Comparison of ENCODE assay signal across 16 cellular contexts in the genomic region with DNA sequence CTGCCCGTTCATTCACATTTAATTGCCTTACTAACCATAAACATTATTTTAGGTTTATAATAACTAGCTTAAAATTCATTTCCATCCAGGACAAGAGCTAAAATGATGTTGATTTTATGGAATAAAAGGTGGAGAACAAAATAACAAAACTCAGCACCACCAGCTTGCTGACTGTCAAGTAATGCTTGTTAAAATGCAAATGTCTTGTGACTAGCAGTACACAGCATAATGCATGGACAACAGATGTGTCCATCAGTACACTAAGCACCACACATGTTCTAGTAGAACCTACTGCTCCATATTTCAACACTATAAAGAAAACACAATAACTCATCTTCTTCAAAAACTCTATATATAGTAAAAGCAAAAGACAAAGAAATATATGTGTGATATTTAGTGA.
DNase-seq lines count a peak whose midpoint lies in the region; ATAC-seq and TF ChIP-seq lines count a peak whose summit lies in the region.
"Had no signal": no experiment of that assay in that cellular context is flagged by ENCODE, and none has a peak within 500 bp of the region (broad histone marks: within the 10 kb centered on the region; RNA-seq: fewer than 3 reads in every experiment).

No MANE protein-coding gene starts in this region.

- peak overlapping the region; percentile 53 for H3K4me3 Mint-ChIP-seq in glutamatergic neuron (ENCODE audit: unreplicated experiment)
- no peak overlapping the region for H3K4me3 Mint-ChIP-seq in activated T-cell treated with anti-CD3 and anti-CD28 coated beads, Interleukin-2, amount 50 U/mL, for 4 hours
- H3K4me3 Mint-ChIP-seq in activated naive CD4-positive, alpha-beta T cell treated with anti-CD3 and anti-CD28 coated beads, Interleukin-2, amount 10 ng/mL, durations not matched to agents 7 days and 5 days = no peak overlapping the region
- H3K4me3 Mint-ChIP-seq: CD4-positive, CD25-positive, alpha-beta regulatory T cell; GM23338; H9 had no signal

- no peak for ATAC-seq in activated T-cell treated with anti-CD3 and anti-CD28 coated beads, Interleukin-2, amount 50 U/mL, for 4 hours
- ATAC-seq: GM23338, HepG2 had no signal

- H3K27ac ChIP-seq in VCaP (peak overlapping the region; percentile 34; the same call in 1 of the 2 replicates), dorsolateral prefrontal cortex (no peak overlapping the region)
- H3K27ac ChIP-seq: 22Rv1 had no signal

- H3K27me3 Mint-ChIP-seq in glutamatergic neuron (ENCODE audit: unreplicated experiment) = peaks cover 2% of the 10 kb centered on the region
- no peaks in the 10 kb centered on the region for H3K27me3 Mint-ChIP-seq in activated T-cell treated with anti-CD3 and anti-CD28 coated beads, Interleukin-2, amount 50 U/mL, for 4 hours (ENCODE audit: low read depth)
- H3K27me3 Mint-ChIP-seq in activated naive CD4-positive, alpha-beta T cell treated with anti-CD3 and anti-CD28 coated beads, Interleukin-2, amount 10 ng/mL, durations not matched to agents 7 days and 5 days = no peaks in the 10 kb centered on the region

- no peak overlapping the region for H3K4me3 ChIP-seq in dorsolateral prefrontal cortex
- H3K4me3 ChIP-seq: GM23338 had no signal

- H3K4me1 Mint-ChIP-seq in glutamatergic neuron (ENCODE audit: low read depth, unreplicated experiment) = peaks cover 26% of the 10 kb centered on the region
- peaks cover 35% of the 10 kb centered on the region for H3K4me1 Mint-ChIP-seq in activated T-cell treated with anti-CD3 and anti-CD28 coated beads, Interleukin-2, amount 50 U/mL, for 4 hours (ENCODE audit: low read depth)
- peaks cover 27% of the 10 kb centered on the region for H3K4me1 Mint-ChIP-seq in activated naive CD4-positive, alpha-beta T cell treated with anti-CD3 and anti-CD28 coated beads, Interleukin-2, amount 10 ng/mL, durations not matched to agents 7 days and 5 days
- H3K4me1 Mint-ChIP-seq: H9 had no signal

- intact Hi-C loops in dorsolateral prefrontal cortex (cut with DNase I) = loop anchor here (5.0 to 10.0 kb wide), 4 partner anchors 223 to 501 kb away; a partner anchor contains a TSS

- no peaks in the 10 kb centered on the region for H3K36me3 Mint-ChIP-seq in glutamatergic neuron (ENCODE audit: unreplicated experiment)
- peaks cover 14% of the 10 kb centered on the region for H3K36me3 Mint-ChIP-seq in activated T-cell treated with anti-CD3 and anti-CD28 coated beads, Interleukin-2, amount 50 U/mL, for 4 hours (ENCODE audit: insufficient read depth)
- H3K36me3 Mint-ChIP-seq in activated naive CD4-positive, alpha-beta T cell treated with anti-CD3 and anti-CD28 coated beads, Interleukin-2, amount 10 ng/mL, durations not matched to agents 7 days and 5 days = peaks cover 2% of the 10 kb centered on the region

- peaks cover 6% of the 10 kb centered on the region for H3K9me3 Mint-ChIP-seq in glutamatergic neuron (ENCODE audit: unreplicated experiment)
- no peaks in the 10 kb centered on the region for H3K9me3 Mint-ChIP-seq in activated T-cell treated with anti-CD3 and anti-CD28 coated beads, Interleukin-2, amount 50 U/mL, for 4 hours
- no peaks in the 10 kb centered on the region for H3K9me3 Mint-ChIP-seq in activated naive CD4-positive, alpha-beta T cell treated with anti-CD3 and anti-CD28 coated beads, Interleukin-2, amount 10 ng/mL, durations not matched to agents 7 days and 5 days
- H3K9me3 Mint-ChIP-seq: CD4-positive, CD25-positive, alpha-beta regulatory T cell; GM23338; H9 had no signal

- TF ChIP-seq CTCF in VCaP (conservative IDR thresholded peaks at IDR 0.05) = no peak
- TF ChIP-seq CTCF in glutamatergic neuron (IDR thresholded peaks at IDR 0.05; ENCODE audit: partially characterized antibody, unreplicated experiment) = no peak
- no peak for TF ChIP-seq CTCF in dorsolateral prefrontal cortex (IDR thresholded peaks at IDR 0.05 in 54 of 56, conservative IDR thresholded peaks at IDR 0.05 in 2 of 56; ENCODE audit: low read depth in 1 of 56, partially characterized antibody in 56 of 56)

- DNase-seq in DMS 273 (lab: John Stamatoyannopoulos, UW; ENCODE audit: unreplicated experiment) (peak; percentile 45), DMS 273 treated with DMSO at 0.1 percent for 48 hours (lab: John Stamatoyannopoulos, UW) (no peak), glutamatergic neuron (no peak), dorsolateral prefrontal cortex (no peak)
- DNase-seq in activated T-cell treated with anti-CD3 and anti-CD28 coated beads, Interleukin-2, amount 50 U/mL, for 4 hours = no peak
- no peak for DNase-seq in activated naive CD4-positive, alpha-beta T cell treated with anti-CD3 and anti-CD28 coated beads, Interleukin-2, amount 10 ng/mL, durations not matched to agents 7 days and 5 days
- no peak for DNase-seq in activated CD4-positive, alpha-beta T cell treated with anti-CD3 and anti-CD28 coated beads, Interleukin-2, amount 50 U/mL, for 4 hours
- DNase-seq: CD4-positive, CD25-positive, alpha-beta regulatory T cell; DMS153; DMS79 treated with DMSO at 0.1 percent for 48 hours; EL; H9 had no signal

- peak overlapping the region; percentile 81 for H3K27ac Mint-ChIP-seq in glutamatergic neuron (ENCODE audit: unreplicated experiment)
- no peak overlapping the region for H3K27ac Mint-ChIP-seq in activated naive CD4-positive, alpha-beta T cell treated with anti-CD3 and anti-CD28 coated beads, Interleukin-2, amount 10 ng/mL, durations not matched to agents 7 days and 5 days
- H3K27ac Mint-ChIP-seq: CD4-positive, CD25-positive, alpha-beta regulatory T cell; GM23338; H9 had no signal

- CTCF ChIA-PET in activated naive CD4-positive, alpha-beta T cell treated with anti-CD3 and anti-CD28 coated beads, Interleukin-2, amount 10 ng/mL, durations not matched to agents 7 days and 5 days (lab: Charles Lee) = interaction anchor here (1.1 kb wide), 1 partner anchor 62 kb away, joined by 3 read pairs; no protein-coding TSS in a partner anchor

- H3K27me3 ChIP-seq in dorsolateral prefrontal cortex = no peaks in the 10 kb centered on the region
